ENCODE assay signal across 16 cellular contexts in the genomic region with DNA sequence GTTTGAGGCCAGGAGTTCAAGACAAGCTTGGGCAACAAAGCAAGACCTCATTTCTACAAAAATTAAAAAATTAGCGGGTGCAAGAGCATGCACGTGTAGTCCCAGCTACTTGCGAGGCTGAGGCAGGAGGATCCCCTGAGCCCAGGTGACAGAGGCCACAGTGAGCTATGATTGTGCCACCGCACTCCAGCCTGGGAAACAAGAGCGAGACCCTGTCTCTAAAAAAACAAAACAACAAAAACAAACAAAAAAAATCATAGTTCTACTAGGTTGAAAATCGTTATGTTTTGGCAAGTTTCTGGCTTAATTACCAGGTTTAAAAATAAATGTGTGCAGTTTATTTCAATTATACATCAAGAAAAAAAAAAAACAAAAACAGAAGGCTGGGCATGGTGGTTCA. TPM values are rescaled to one million over a fixed set of nuclear protein-coding genes. Genes with fewer than 3 reads are reported as not detected.
DNase-seq lines count a peak whose midpoint lies in the region; ATAC-seq, FAIRE-seq and TF ChIP-seq lines count a peak whose summit lies in the region.
"Had no signal": no experiment of that assay in that cellular context is flagged by ENCODE, and none has a peak within 500 bp of the region (broad histone marks: within the 10 kb centered on the region; RNA-seq: fewer than 3 reads in every experiment).

No MANE protein-coding gene starts in this region.

- peak overlapping the region; percentile 78 for H3K27ac Mint-ChIP-seq in activated CD4-positive, alpha-beta T cell treated with anti-CD3 and anti-CD28 coated beads for 36 hours
- H3K27ac Mint-ChIP-seq in astrocyte (ENCODE audit: unreplicated experiment) (no peak overlapping the region), neural progenitor cell (no peak overlapping the region)

- peaks cover 21% of the 10 kb centered on the region for H3K4me1 ChIP-seq in MM.1S (ENCODE audit: low read length)
- peaks cover 10% of the 10 kb centered on the region for H3K4me1 ChIP-seq in astrocyte (ENCODE audit: insufficient read depth, low read length)
- H3K4me1 ChIP-seq in neural progenitor cell: peaks cover 7% of the 10 kb centered on the region

- no peak for ATAC-seq in activated CD4-positive, alpha-beta T cell treated with anti-CD3 and anti-CD28 coated beads for 36 hours
- no peak for ATAC-seq in HG03571 (IDR thresholded peaks at IDR 0.05; ENCODE audit: unreplicated experiment)
- ATAC-seq: HCT116 had no signal

- no peaks in the 10 kb centered on the region for H3K9me3 Mint-ChIP-seq in activated CD4-positive, alpha-beta T cell treated with anti-CD3 and anti-CD28 coated beads for 36 hours (ENCODE audit: low read depth)
- H3K9me3 Mint-ChIP-seq in astrocyte (ENCODE audit: unreplicated experiment): no peaks in the 10 kb centered on the region
- H3K9me3 Mint-ChIP-seq in neural progenitor cell: no peaks in the 10 kb centered on the region

- no peak for FAIRE-seq in astrocyte (lab: Jason Lieb, UNC)
- FAIRE-seq: HTR-8/SVneo had no signal

- peaks cover 60% of the 10 kb centered on the region for H3K4me1 Mint-ChIP-seq in activated CD4-positive, alpha-beta T cell treated with anti-CD3 and anti-CD28 coated beads for 36 hours
- peaks cover 33% of the 10 kb centered on the region for H3K4me1 Mint-ChIP-seq in astrocyte (ENCODE audit: low read depth, unreplicated experiment)
- peaks cover 31% of the 10 kb centered on the region for H3K4me1 Mint-ChIP-seq in neural progenitor cell

- peak overlapping the region; percentile 86 for H3K4me3 Mint-ChIP-seq in activated CD4-positive, alpha-beta T cell treated with anti-CD3 and anti-CD28 coated beads for 36 hours
- H3K4me3 Mint-ChIP-seq in astrocyte (ENCODE audit: unreplicated experiment) (peak overlapping the region; percentile 100), neural progenitor cell (peak overlapping the region; percentile 74)

- no peaks in the 10 kb centered on the region for H3K27me3 Mint-ChIP-seq in activated CD4-positive, alpha-beta T cell treated with anti-CD3 and anti-CD28 coated beads for 36 hours
- H3K27me3 Mint-ChIP-seq in astrocyte (ENCODE audit: low read depth, unreplicated experiment) (no peaks in the 10 kb centered on the region), neural progenitor cell (ENCODE audit: insufficient read depth, low read depth) (peaks cover 2% of the 10 kb centered on the region)

- peaks cover 61% of the 10 kb centered on the region for H3K36me3 Mint-ChIP-seq in activated CD4-positive, alpha-beta T cell treated with anti-CD3 and anti-CD28 coated beads for 36 hours (ENCODE audit: low read depth)
- H3K36me3 Mint-ChIP-seq in astrocyte (ENCODE audit: low read depth, unreplicated experiment): peaks cover 21% of the 10 kb centered on the region
- peaks cover 24% of the 10 kb centered on the region for H3K36me3 Mint-ChIP-seq in neural progenitor cell

- H3K36me3 ChIP-seq in MM.1S (replicated peaks; ENCODE audit: insufficient read depth, low read length) (peaks cover 19% of the 10 kb centered on the region), astrocyte (ENCODE audit: insufficient read depth, low read length) (peaks cover 19% of the 10 kb centered on the region), neural progenitor cell (peaks cover 11% of the 10 kb centered on the region)

- H3F3A ChIP-seq in MM.1S (ENCODE audit: insufficient read depth, low read length) (peaks cover 13% of the 10 kb centered on the region), neural progenitor cell (ENCODE audit: low read depth) (no peaks in the 10 kb centered on the region)

- H3K27ac ChIP-seq in MM.1S (ENCODE audit: low read length) (no peak overlapping the region), astrocyte (ENCODE audit: low read depth, low read length) (no peak overlapping the region), neural progenitor cell (no peak overlapping the region), caudate nucleus (ENCODE audit: low read depth, low read length) (no peak overlapping the region)

- H4K20me1 ChIP-seq in MM.1S (ENCODE audit: insufficient read depth, low read length) (peaks cover 44% of the 10 kb centered on the region), astrocyte (ENCODE audit: insufficient read depth, low read length) (peaks cover 72% of the 10 kb centered on the region), neural progenitor cell (ENCODE audit: low read depth) (peaks cover 65% of the 10 kb centered on the region)

- no peak for TF ChIP-seq CTCF in MM.1S (IDR thresholded peaks at IDR 0.05; ENCODE audit: low read length)
- TF ChIP-seq CTCF in astrocyte (IDR thresholded peaks at IDR 0.05; ENCODE audit: insufficient read depth, low read depth, low read length): no peak
- no peak for TF ChIP-seq CTCF in neural progenitor cell (IDR thresholded peaks at IDR 0.05)

- DNase-seq in activated CD4-positive, alpha-beta T cell treated with anti-CD3 and anti-CD28 coated beads for 36 hours: no peak
- no peak for DNase-seq in activated CD4-positive, alpha-beta T cell treated with anti-CD3 and anti-CD28 coated beads for 1 hour
- DNase-seq in MM.1S (no peak), astrocyte (ENCODE audit: low read depth) (no peak), neural progenitor cell (ENCODE audit: low spot score) (no peak), DMS79 treated with DMSO at 0.1 percent for 48 hours (lab: John Stamatoyannopoulos, UW) (no peak), caudate nucleus (lab: John Stamatoyannopoulos, UW) (no peak)
- DNase-seq: activated CD4-positive, alpha-beta T cell treated with anti-CD3 and anti-CD28 coated beads, Interleukin-2, amount 50 U/mL, for 4 hours; effector CD8-positive, alpha-beta T cell; NCI-H1694 treated with DMSO at 0.1 percent for 48 hours; NCI-H82; SK-N-SH; spleen had no signal

- H3K4me3 ChIP-seq in MM.1S (ENCODE audit: low read length): no peak overlapping the region
- H3K4me3 ChIP-seq in astrocyte (ENCODE audit: insufficient read depth, low read depth, low read length): no peak overlapping the region
- no peak overlapping the region for H3K4me3 ChIP-seq in neural progenitor cell

- H3K9ac ChIP-seq in MM.1S (ENCODE audit: low read length): no peak overlapping the region
- H3K9ac ChIP-seq in astrocyte (ENCODE audit: low read length): no peak overlapping the region
- no peak overlapping the region for H3K9ac ChIP-seq in neural progenitor cell
- H3K9ac ChIP-seq: SK-N-SH had no signal

- H3K4me2 ChIP-seq in MM.1S (ENCODE audit: low read depth, low read length): peak overlapping the region; percentile 18; the same call in 1 of the 2 replicates
- peak overlapping the region; percentile 21 for H3K4me2 ChIP-seq in astrocyte (ENCODE audit: low read length)
- peak overlapping the region; percentile 2 for H3K4me2 ChIP-seq in neural progenitor cell

- H3K79me2 ChIP-seq in MM.1S (ENCODE audit: low read length) (peaks cover 76% of the 10 kb centered on the region), astrocyte (ENCODE audit: insufficient read depth, low read length) (peaks cover 76% of the 10 kb centered on the region), neural progenitor cell (ENCODE audit: low read depth) (peaks cover 75% of the 10 kb centered on the region)

- intact Hi-C loops in activated CD4-positive, alpha-beta T cell treated with anti-CD3 and anti-CD28 coated beads for 36 hours (cut with DNase I, micrococcal nuclease): no loop called here

- H3K9me3 ChIP-seq in MM.1S (replicated peaks; ENCODE audit: insufficient read depth, low read length): no peaks in the 10 kb centered on the region
- H3K9me3 ChIP-seq in astrocyte (ENCODE audit: insufficient read depth, low read depth, low read length): no peaks in the 10 kb centered on the region
- no peaks in the 10 kb centered on the region for H3K9me3 ChIP-seq in neural progenitor cell (ENCODE audit: low read depth)
- H3K9me3 ChIP-seq: SK-N-SH, spleen had no signal

- H3K27me3 ChIP-seq in MM.1S (replicated peaks; ENCODE audit: insufficient read depth, low read length): no peaks in the 10 kb centered on the region
- H3K27me3 ChIP-seq in astrocyte (ENCODE audit: insufficient read depth, low read length): no peaks in the 10 kb centered on the region
- H3K27me3 ChIP-seq in neural progenitor cell: no peaks in the 10 kb centered on the region
- H3K27me3 ChIP-seq: spleen had no signal

- POLR2A ChIA-PET in activated CD4-positive, alpha-beta T cell treated with anti-CD3 and anti-CD28 coated beads for 36 hours (lab: Charles Lee): interaction anchor here (0.7 to 1.0 kb wide), 3 partner anchors 78 to 1572 kb away, joined by 3 to 4 read pairs (median 3); no protein-coding TSS in a partner anchor

- no peaks in the 10 kb centered on the region for H3K9me2 ChIP-seq in MM.1S (replicated peaks; ENCODE audit: insufficient read depth, low read length)
- H3K9me2 ChIP-seq: SK-N-SH had no signal

- CTCF ChIA-PET in activated CD4-positive, alpha-beta T cell treated with anti-CD3 and anti-CD28 coated beads for 36 hours (lab: Charles Lee): interaction anchor here (0.7 to 2.8 kb wide), 4 partner anchors 20 to 72 kb away, joined by 3 to 11 read pairs (median 4); no protein-coding TSS in a partner anchor

- H2AFZ ChIP-seq in MM.1S (ENCODE audit: low read length) (no peak overlapping the region), astrocyte (ENCODE audit: low read depth, low read length) (no peak overlapping the region), neural progenitor cell (replicated peaks) (no peak overlapping the region)

RNA-seq across cellular contexts. Expression of gene EIF2S2, which starts 2.6 kb away (rescaled TPM):
- total RNA-seq in activated CD4-positive, alpha-beta T cell treated with anti-CD3 and anti-CD28 coated beads for 36 hours: 100 to 1,000 TPM; 179 to 187 TPM
- total RNA-seq in astrocyte (122 and 125 TPM in 2 replicates), neural progenitor cell (ENCODE audit: low replicate concordance) (71.0 and 114 TPM in 2 replicates)
